Comparison of ENCODE assay signal across 1 cellular context in genomic region chr2:2810504-2810903, GRCh38.
TF ChIP-seq lines count a peak whose summit lies in the region.

No MANE protein-coding gene starts in this region.

TF ChIP-seq in WTC11, 78 proteins besides CTCF, POLR2A, EP300 and RAD21 (continued from another document):
- TF ChIP-seq, protein P1, sequence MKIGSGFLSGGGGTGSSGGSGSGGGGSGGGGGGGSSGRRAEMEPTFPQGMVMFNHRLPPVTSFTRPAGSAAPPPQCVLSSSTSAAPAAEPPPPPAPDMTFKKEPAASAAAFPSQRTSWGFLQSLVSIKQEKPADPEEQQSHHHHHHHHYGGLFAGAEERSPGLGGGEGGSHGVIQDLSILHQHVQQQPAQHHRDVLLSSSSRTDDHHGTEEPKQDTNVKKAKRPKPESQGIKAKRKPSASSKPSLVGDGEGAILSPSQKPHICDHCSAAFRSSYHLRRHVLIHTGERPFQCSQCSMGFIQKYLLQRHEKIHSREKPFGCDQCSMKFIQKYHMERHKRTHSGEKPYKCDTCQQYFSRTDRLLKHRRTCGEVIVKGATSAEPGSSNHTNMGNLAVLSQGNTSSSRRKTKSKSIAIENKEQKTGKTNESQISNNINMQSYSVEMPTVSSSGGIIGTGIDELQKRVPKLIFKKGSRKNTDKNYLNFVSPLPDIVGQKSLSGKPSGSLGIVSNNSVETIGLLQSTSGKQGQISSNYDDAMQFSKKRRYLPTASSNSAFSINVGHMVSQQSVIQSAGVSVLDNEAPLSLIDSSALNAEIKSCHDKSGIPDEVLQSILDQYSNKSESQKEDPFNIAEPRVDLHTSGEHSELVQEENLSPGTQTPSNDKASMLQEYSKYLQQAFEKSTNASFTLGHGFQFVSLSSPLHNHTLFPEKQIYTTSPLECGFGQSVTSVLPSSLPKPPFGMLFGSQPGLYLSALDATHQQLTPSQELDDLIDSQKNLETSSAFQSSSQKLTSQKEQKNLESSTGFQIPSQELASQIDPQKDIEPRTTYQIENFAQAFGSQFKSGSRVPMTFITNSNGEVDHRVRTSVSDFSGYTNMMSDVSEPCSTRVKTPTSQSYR (CRISPR knock-in tag; IDR thresholded peaks at IDR 0.05), result no peak
- TF ChIP-seq TP53 (CRISPR knock-in tag; IDR thresholded peaks at IDR 0.05) (no peak), SMAD3 (CRISPR knock-in tag; IDR thresholded peaks at IDR 0.05; ENCODE audit: borderline replicate concordance) (no peak), FOXK1 (CRISPR knock-in tag; IDR thresholded peaks at IDR 0.05) (no peak), NR2C2 (CRISPR knock-in tag; IDR thresholded peaks at IDR 0.05) (no peak), GABPB1 (CRISPR knock-in tag; IDR thresholded peaks at IDR 0.05) (no peak), ZNF121 (CRISPR knock-in tag; IDR thresholded peaks at IDR 0.05) (no peak)
